In the genomic region with DNA sequence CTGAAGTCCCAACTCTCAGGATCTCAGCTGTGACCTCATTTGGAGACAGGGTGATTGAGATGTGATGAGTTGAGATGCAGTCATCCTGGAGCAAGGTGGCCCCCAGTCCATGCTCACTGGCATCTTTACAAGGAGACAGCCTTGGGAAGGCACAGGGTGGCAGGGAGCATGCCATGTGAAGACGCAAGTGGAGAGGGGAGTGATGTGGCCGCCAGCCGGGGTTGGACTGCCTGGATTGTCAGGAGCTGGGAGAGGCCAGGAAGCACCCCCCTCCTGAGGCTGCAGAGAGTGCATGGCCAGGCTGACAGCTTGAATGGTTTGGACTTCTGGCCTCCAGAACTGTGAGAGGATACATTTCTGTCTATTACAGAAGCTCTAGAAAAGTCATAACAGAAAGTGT, we compare ENCODE assay signal across 33 cellular contexts.
"Had no signal": no experiment of that assay in that cellular context is flagged by ENCODE, and none has a peak within 500 bp of the region (broad histone marks: within the 10 kb centered on the region; RNA-seq: fewer than 3 reads in every experiment).

No MANE protein-coding gene starts in this region.

- H3K27me3 ChIP-seq: ascending aorta had no signal

- H3K27ac ChIP-seq: ascending aorta, cardiac muscle cell, VCaP had no signal

- H3K4me3 Mint-ChIP-seq: activated B cell treated with CpG ODN at 0.5 μM for 24 hours; activated CD4-positive, alpha-beta memory T cell treated with anti-CD3 and anti-CD28 coated beads for 36 hours; activated CD4-positive, alpha-beta T cell treated with anti-CD3 and anti-CD28 coated beads, Interleukin-2, amount 10 ng/mL, durations not matched to agents 24 days and 14 days; activated CD8-positive, alpha-beta T cell treated with anti-CD3 and anti-CD28 coated beads for 36 hours; activated naive CD4-positive, alpha-beta T cell treated with anti-CD3 and anti-CD28 coated beads, Interleukin-2, amount 10 ng/mL, durations not matched to agents 7 days and 5 days; activated naive CD4-positive, alpha-beta T cell treated with anti-CD3 and anti-CD28 coated beads, Interleukin-2, amount 50 U/mL, for 24 hours; activated naive CD8-positive, alpha-beta T cell; activated naive CD8-positive, alpha-beta T cell treated with anti-CD3 and anti-CD28 coated beads, Interleukin-2, amount 10 ng/mL, durations not matched to agents 7 days and 5 days; activated naive CD8-positive, alpha-beta T cell treated with anti-CD3 and anti-CD28 coated beads, Interleukin-2, amount 50 U/mL, for 24 hours; brain; T-helper 1 cell treated with Interleukin-12 subunit alpha and Interleukin-12 subunit beta and Interleukin-4 antibody, amounts not matched to agents 30 μg/mL and 1 μg/mL, for 36 hours; T-helper 2 cell treated with Interferon-gamma antibody and Interleukin-4, amounts not matched to agents 5 μg/mL and 100 μg/mL, for 36 hours had no signal

- H3K36me3 Mint-ChIP-seq: activated CD4-positive, alpha-beta memory T cell treated with anti-CD3 and anti-CD28 coated beads for 36 hours; activated naive CD4-positive, alpha-beta T cell treated with anti-CD3 and anti-CD28 coated beads, Interleukin-2, amount 10 ng/mL, durations not matched to agents 7 days and 5 days; activated naive CD4-positive, alpha-beta T cell treated with anti-CD3 and anti-CD28 coated beads, Interleukin-2, amount 50 U/mL, for 24 hours; activated naive CD8-positive, alpha-beta T cell; activated naive CD8-positive, alpha-beta T cell treated with anti-CD3 and anti-CD28 coated beads, Interleukin-2, amount 10 ng/mL, durations not matched to agents 7 days and 5 days; brain had no signal

- H3K9me3 ChIP-seq: ascending aorta had no signal

- H3K9me3 Mint-ChIP-seq: activated B cell treated with CpG ODN at 0.5 μM for 24 hours; activated CD4-positive, alpha-beta memory T cell treated with anti-CD3 and anti-CD28 coated beads for 36 hours; activated CD4-positive, alpha-beta T cell treated with anti-CD3 and anti-CD28 coated beads, Interleukin-2, amount 10 ng/mL, durations not matched to agents 24 days and 14 days; activated CD8-positive, alpha-beta T cell treated with anti-CD3 and anti-CD28 coated beads for 36 hours; activated naive CD4-positive, alpha-beta T cell treated with anti-CD3 and anti-CD28 coated beads, Interleukin-2, amount 10 ng/mL, durations not matched to agents 7 days and 5 days; activated naive CD4-positive, alpha-beta T cell treated with anti-CD3 and anti-CD28 coated beads, Interleukin-2, amount 50 U/mL, for 24 hours; activated naive CD8-positive, alpha-beta T cell treated with anti-CD3 and anti-CD28 coated beads, Interleukin-2, amount 10 ng/mL, durations not matched to agents 7 days and 5 days; activated naive CD8-positive, alpha-beta T cell treated with anti-CD3 and anti-CD28 coated beads, Interleukin-2, amount 50 U/mL, for 24 hours; activated T-helper 2 cell treated with anti-CD3 and anti-CD28 coated beads, Interferon-gamma antibody, Interleukin-2, Interleukin-4, amounts not matched to agents 10 μg/mL and 5 μg/mL and 100 μg/mL, durations not matched to agents 14 hours and 24 hours and 36 hours; T-helper 1 cell treated with Interleukin-12 subunit alpha and Interleukin-12 subunit beta and Interleukin-4 antibody, amounts not matched to agents 30 μg/mL and 1 μg/mL, for 36 hours; T-helper 2 cell treated with Interferon-gamma antibody and Interleukin-4, amounts not matched to agents 5 μg/mL and 100 μg/mL, for 36 hours had no signal

- H3K4me3 ChIP-seq: ascending aorta, cardiac muscle cell had no signal

- ATAC-seq: activated CD8-positive, alpha-beta T cell treated with anti-CD3 and anti-CD28 coated beads for 36 hours; activated naive CD8-positive, alpha-beta T cell treated with anti-CD3 and anti-CD28 coated beads, Interleukin-2, amount 50 U/mL, for 24 hours had no signal

- H3K4me1 ChIP-seq: ascending aorta had no signal

- H3K27me3 Mint-ChIP-seq: activated B cell treated with CpG ODN at 0.5 μM for 24 hours; activated CD4-positive, alpha-beta T cell treated with anti-CD3 and anti-CD28 coated beads, Interleukin-2, amount 10 ng/mL, durations not matched to agents 24 days and 14 days; activated naive CD8-positive, alpha-beta T cell; activated naive CD8-positive, alpha-beta T cell treated with anti-CD3 and anti-CD28 coated beads, Interleukin-2, amount 10 ng/mL, durations not matched to agents 7 days and 5 days had no signal

- H3K4me1 Mint-ChIP-seq: activated B cell treated with CpG ODN at 0.5 μM for 24 hours; activated CD4-positive, alpha-beta T cell treated with anti-CD3 and anti-CD28 coated beads, Interleukin-2, amount 10 ng/mL, durations not matched to agents 24 days and 14 days; activated naive CD4-positive, alpha-beta T cell treated with anti-CD3 and anti-CD28 coated beads, Interleukin-2, amount 10 ng/mL, durations not matched to agents 7 days and 5 days; activated naive CD4-positive, alpha-beta T cell treated with anti-CD3 and anti-CD28 coated beads, Interleukin-2, amount 50 U/mL, for 24 hours; activated naive CD8-positive, alpha-beta T cell treated with anti-CD3 and anti-CD28 coated beads, Interleukin-2, amount 10 ng/mL, durations not matched to agents 7 days and 5 days; activated naive CD8-positive, alpha-beta T cell treated with anti-CD3 and anti-CD28 coated beads, Interleukin-2, amount 50 U/mL, for 24 hours; brain had no signal

- H3K36me3 ChIP-seq: ascending aorta, cardiac muscle cell had no signal

- DNase-seq: activated B cell treated with CpG ODN at 0.5 μM for 24 hours; activated CD4-positive, alpha-beta memory T cell treated with anti-CD3 and anti-CD28 coated beads for 36 hours; activated CD4-positive, alpha-beta T cell treated with anti-CD3 and anti-CD28 coated beads for 4 hours; activated CD4-positive, alpha-beta T cell treated with anti-CD3 and anti-CD28 coated beads, Interleukin-2, amount 10 ng/mL, durations not matched to agents 24 days and 14 days; activated CD4-positive, alpha-beta T cell treated with anti-CD3 and anti-CD28 coated beads, Interleukin-2, amount 50 U/mL, for 1 hour; activated CD4-positive, alpha-beta T cell treated with anti-CD3 and anti-CD28 coated beads, Interleukin-2, amount 50 U/mL, for 4 hours; activated CD4-positive, CD25-positive, alpha-beta regulatory T cell treated with anti-CD3 and anti-CD28 coated beads, Interleukin-2, amount 50 U/mL, for 72 hours; activated CD8-positive, alpha-beta memory T cell treated with anti-CD3 and anti-CD28 coated beads, Interleukin-2, amount 50 U/mL, for 4 hours; activated CD8-positive, alpha-beta T cell treated with anti-CD3 and anti-CD28 coated beads for 36 hours; activated effector memory CD4-positive, alpha-beta T cell treated with Interleukin-2 at 50 U/mL for 16 hours; activated gamma-delta T cell; activated naive CD4-positive, alpha-beta T cell treated with anti-CD3 and anti-CD28 coated beads, Interleukin-2, amount 10 ng/mL, durations not matched to agents 7 days and 5 days; activated naive CD4-positive, alpha-beta T cell treated with Interleukin-2 at 50 U/mL for 16 hours; activated naive CD8-positive, alpha-beta T cell treated with anti-CD3 and anti-CD28 coated beads, Interleukin-2, amount 10 ng/mL, durations not matched to agents 7 days and 5 days; activated naive CD8-positive, alpha-beta T cell treated with anti-CD3 and anti-CD28 coated beads, Interleukin-2, amount 50 U/mL, for 24 hours; activated T-cell treated with anti-CD3 and anti-CD28 coated beads for 4 hours; activated T-cell treated with anti-CD3 and anti-CD28 coated beads, Interleukin-2, amount 50 U/mL, for 1 hour; activated T-cell treated with anti-CD3 and anti-CD28 coated beads, Interleukin-2, amount 50 U/mL, for 48 hours; amygdala; anterior cingulate cortex; central memory CD4-positive, alpha-beta T cell; T-helper 1 cell; T-helper 2 cell; T-helper 9 cell had no signal

- H3K27ac Mint-ChIP-seq: activated B cell treated with CpG ODN at 0.5 μM for 24 hours; activated CD4-positive, alpha-beta memory T cell treated with anti-CD3 and anti-CD28 coated beads for 36 hours; activated CD4-positive, alpha-beta T cell treated with anti-CD3 and anti-CD28 coated beads, Interleukin-2, amount 10 ng/mL, durations not matched to agents 24 days and 14 days; activated CD8-positive, alpha-beta T cell treated with anti-CD3 and anti-CD28 coated beads for 36 hours; activated naive CD4-positive, alpha-beta T cell treated with anti-CD3 and anti-CD28 coated beads, Interleukin-2, amount 10 ng/mL, durations not matched to agents 7 days and 5 days; activated naive CD4-positive, alpha-beta T cell treated with anti-CD3 and anti-CD28 coated beads, Interleukin-2, amount 50 U/mL, for 24 hours; activated naive CD8-positive, alpha-beta T cell; activated naive CD8-positive, alpha-beta T cell treated with anti-CD3 and anti-CD28 coated beads, Interleukin-2, amount 10 ng/mL, durations not matched to agents 7 days and 5 days; activated naive CD8-positive, alpha-beta T cell treated with anti-CD3 and anti-CD28 coated beads, Interleukin-2, amount 50 U/mL, for 24 hours; activated T-helper 2 cell treated with anti-CD3 and anti-CD28 coated beads, Interferon-gamma antibody, Interleukin-2, Interleukin-4, amounts not matched to agents 10 μg/mL and 5 μg/mL and 100 μg/mL, durations not matched to agents 14 hours and 24 hours and 36 hours; brain; T-helper 1 cell treated with Interleukin-12 subunit alpha and Interleukin-12 subunit beta and Interleukin-4 antibody, amounts not matched to agents 30 μg/mL and 1 μg/mL, for 36 hours; T-helper 2 cell treated with Interferon-gamma antibody and Interleukin-4, amounts not matched to agents 5 μg/mL and 100 μg/mL, for 36 hours had no signal
